23 cellular contexts compared by ENCODE assay signal in the genomic region with DNA sequence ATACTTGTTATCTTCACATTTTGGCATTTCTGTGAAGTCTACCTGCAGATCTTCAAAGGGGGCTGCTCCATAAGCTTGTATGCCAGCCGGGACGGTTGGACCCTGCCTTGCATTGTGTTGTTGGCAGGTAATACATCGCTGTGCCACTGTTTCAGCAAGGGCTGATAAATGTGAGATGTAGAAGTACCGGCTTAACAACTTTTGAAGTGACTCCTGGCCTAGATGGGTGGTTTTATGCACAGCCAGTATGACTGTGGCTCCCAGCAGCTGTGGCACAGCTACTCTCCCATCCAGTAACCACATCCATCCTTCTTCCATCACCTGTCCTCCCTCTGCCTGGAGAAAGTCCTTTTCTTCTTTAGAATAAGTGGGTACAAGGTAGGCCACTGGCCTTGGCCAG. TPM values are rescaled to one million over a fixed set of nuclear protein-coding genes. Genes with fewer than 3 reads are reported as not detected.
DNase-seq lines count a peak whose midpoint lies in the region; ATAC-seq and TF ChIP-seq lines count a peak whose summit lies in the region.
"Had no signal": no experiment of that assay in that cellular context is flagged by ENCODE, and none has a peak within 500 bp of the region (broad histone marks: within the 10 kb centered on the region; RNA-seq: fewer than 3 reads in every experiment).

No MANE protein-coding gene starts in this region.

- H3K27ac ChIP-seq in BLaER1 (no peak overlapping the region), endodermal cell (ENCODE audit: low read depth, low read length) (no peak overlapping the region), subcutaneous abdominal adipose tissue (ENCODE audit: low read depth, low read length) (no peak overlapping the region)
- H3K27ac ChIP-seq in CD4-positive, CD25-positive, alpha-beta regulatory T cell (ENCODE audit: insufficient read depth, low read length, poor library complexity, severe bottlenecking): no peak overlapping the region
- H3K27ac ChIP-seq: A549, C4-2B had no signal

- DNase-seq in CD4-positive, CD25-positive, alpha-beta regulatory T cell: no peak
- DNase-seq in endodermal cell (no peak), cerebellum (ENCODE audit: low spot score) (no peak), ureter (ENCODE audit: low spot score) (no peak), erythroblast (lab: John Stamatoyannopoulos, UW) (no peak)
- DNase-seq: 8988T; ACHN; AML-193; BE2C; Calu3; CD4-positive, alpha-beta T cell; COR-L47; DMS53; DMS79 treated with DMSO at 0.1 percent for 48 hours; GF-D8; H9 had no signal

- no peaks in the 10 kb centered on the region for H4K20me1 ChIP-seq in BLaER1

- no peak for TF ChIP-seq CTCF in endodermal cell (conservative IDR thresholded peaks at IDR 0.05)

- H3K27me3 ChIP-seq in BLaER1 (no peaks in the 10 kb centered on the region), endodermal cell (ENCODE audit: control insufficient read depth, insufficient read depth, low read length, poor library complexity, severe bottlenecking) (no peaks in the 10 kb centered on the region), subcutaneous abdominal adipose tissue (ENCODE audit: control insufficient read depth in 5 of 5, insufficient read depth in 4 of 5, low read length in 5 of 5) (no peaks in the 10 kb centered on the region)
- no peaks in the 10 kb centered on the region for H3K27me3 ChIP-seq in CD4-positive, CD25-positive, alpha-beta regulatory T cell (ENCODE audit: control insufficient read depth, insufficient read depth, low read length)
- H3K27me3 ChIP-seq: BE2C had no signal

- H3K9me3 Mint-ChIP-seq in CD4-positive, CD25-positive, alpha-beta regulatory T cell: peaks cover 0 to 93% (median 47%) of the 10 kb centered on the region in 7 donors
- peaks cover 97% of the 10 kb centered on the region for H3K9me3 Mint-ChIP-seq in endodermal cell

- no peak overlapping the region for H3K27ac Mint-ChIP-seq in CD4-positive, CD25-positive, alpha-beta regulatory T cell
- no peak overlapping the region for H3K27ac Mint-ChIP-seq in endodermal cell
- H3K27ac Mint-ChIP-seq: CD4-positive, alpha-beta T cell; GM23338; H9 had no signal

- 92 to 100% methylated on average over 3 to 4 of the region's 4 CpGs for WGBS in endodermal cell (ENCODE audit: insufficient coverage in 1 of 2, insufficient read length in 1 of 2), 2 experiments

- ATAC-seq in CD4-positive, CD25-positive, alpha-beta regulatory T cell (ENCODE audit: low read depth in 2 of 2): no peak
- ATAC-seq: A549, GM23338, HCT116 had no signal

- H3K9ac ChIP-seq in BLaER1 (no peak overlapping the region), endodermal cell (ENCODE audit: extremely low read depth, low read length, poor library complexity, severe bottlenecking) (no peak overlapping the region), subcutaneous abdominal adipose tissue (ENCODE audit: low read length in 5 of 5) (no peak overlapping the region)

- no peaks in the 10 kb centered on the region for H3K27me3 Mint-ChIP-seq in CD4-positive, CD25-positive, alpha-beta regulatory T cell
- no peaks in the 10 kb centered on the region for H3K27me3 Mint-ChIP-seq in endodermal cell (ENCODE audit: insufficient read depth)
- H3K27me3 Mint-ChIP-seq: CD4-positive, alpha-beta T cell had no signal

- H3K36me3 ChIP-seq in BLaER1 (peaks cover 100% of the 10 kb centered on the region), endodermal cell (ENCODE audit: control insufficient read depth, insufficient read depth, low read length) (peaks cover 80% of the 10 kb centered on the region), subcutaneous abdominal adipose tissue (ENCODE audit: control insufficient read depth in 5 of 5, insufficient read depth in 5 of 5, low read length in 5 of 5) (peaks cover 30 to 74% (median 41%) of the 10 kb centered on the region in 5 donors)
- peaks cover 75% of the 10 kb centered on the region for H3K36me3 ChIP-seq in CD4-positive, CD25-positive, alpha-beta regulatory T cell (ENCODE audit: control insufficient read depth, insufficient read depth, low read length)

- peaks cover 77% of the 10 kb centered on the region for H3K36me3 Mint-ChIP-seq in CD4-positive, CD25-positive, alpha-beta regulatory T cell
- peaks cover 91% of the 10 kb centered on the region for H3K36me3 Mint-ChIP-seq in endodermal cell (ENCODE audit: low read depth)

- no peak overlapping the region for H3K4me2 ChIP-seq in BLaER1
- H3K4me2 ChIP-seq: A549, GM23338 had no signal

- no peak for TF ChIP-seq POLR2A in erythroblast (IDR thresholded peaks at IDR 0.05; ENCODE audit: low read length)

- no peak overlapping the region for H3K4me3 Mint-ChIP-seq in CD4-positive, CD25-positive, alpha-beta regulatory T cell
- H3K4me3 Mint-ChIP-seq in endodermal cell: no peak overlapping the region
- H3K4me3 Mint-ChIP-seq: CD4-positive, alpha-beta T cell; GM23338; H9 had no signal

- peaks cover 100% of the 10 kb centered on the region for H3K9me3 ChIP-seq in BLaER1
- H3K9me3 ChIP-seq in CD4-positive, CD25-positive, alpha-beta regulatory T cell (ENCODE audit: control insufficient read depth in 2 of 2, low read length in 2 of 2): peaks cover 78 to 93% of the 10 kb centered on the region in 2 experiments
- peaks cover 86% of the 10 kb centered on the region for H3K9me3 ChIP-seq in endodermal cell (ENCODE audit: control insufficient read depth, low read length)
- peaks cover 72 to 91% (median 83%) of the 10 kb centered on the region in 5 donors for H3K9me3 ChIP-seq in subcutaneous abdominal adipose tissue (ENCODE audit: control insufficient read depth in 5 of 5, low read length in 5 of 5)

- H3K4me1 Mint-ChIP-seq in CD4-positive, CD25-positive, alpha-beta regulatory T cell: peaks cover 0 to 3% (median 1%) of the 10 kb centered on the region in 4 donors
- H3K4me1 Mint-ChIP-seq in endodermal cell: no peaks in the 10 kb centered on the region
- H3K4me1 Mint-ChIP-seq: GM23338, H9 had no signal

- no peaks in the 10 kb centered on the region for H3K4me1 ChIP-seq in BLaER1
- no peaks in the 10 kb centered on the region for H3K4me1 ChIP-seq in CD4-positive, CD25-positive, alpha-beta regulatory T cell (ENCODE audit: control insufficient read depth, insufficient read depth, low read length, poor library complexity, severe bottlenecking)
- no peaks in the 10 kb centered on the region for H3K4me1 ChIP-seq in endodermal cell (ENCODE audit: control insufficient read depth, insufficient read depth, low read length)
- no peaks in the 10 kb centered on the region for H3K4me1 ChIP-seq in subcutaneous abdominal adipose tissue (ENCODE audit: control insufficient read depth in 5 of 5, insufficient read depth in 5 of 5, low read length in 5 of 5)
- H3K4me1 ChIP-seq: A549, BE2C had no signal

- H3K4me3 ChIP-seq in BLaER1: peak overlapping the region; percentile 55; the same call in 1 of the 2 replicates
- peak overlapping the region; percentile 5 for H3K4me3 ChIP-seq in CD4-positive, CD25-positive, alpha-beta regulatory T cell (ENCODE audit: low read depth, low read length)
- H3K4me3 ChIP-seq in endodermal cell (ENCODE audit: low read length): peak overlapping the region; percentile 66
- H3K4me3 ChIP-seq in subcutaneous abdominal adipose tissue (ENCODE audit: low read depth in 1 of 5, low read length in 5 of 5): peak overlapping the region; percentile 27 to 51 (median 48)
- H3K4me3 ChIP-seq: A549, GM23338 had no signal

RNA-seq across cellular contexts. Expression of gene ZNF700, which starts 19.7 kb away (rescaled TPM):
- 17.1 TPM for total RNA-seq in CD4-positive, CD25-positive, alpha-beta regulatory T cell
- 1 to 10 TPM; 3.6 to 5.1 (median 4.3) TPM for polyA plus RNA-seq in CD4-positive, CD25-positive, alpha-beta regulatory T cell
- 10 to 100 TPM; 11.6 to 19.2 TPM for total RNA-seq in endodermal cell
- polyA plus RNA-seq in endodermal cell (2013, experiment 1 of 2): 10.0 TPM
- polyA plus RNA-seq in endodermal cell (2013, experiment 2 of 2): 10.7 TPM
- total RNA-seq in cerebellum: 16.6 TPM
- total RNA-seq in ureter: 27.0 TPM

RNA-seq across cellular contexts. Expression of gene ZNF763, which starts 20.2 kb away (rescaled TPM):
- 3.2 TPM for total RNA-seq in CD4-positive, CD25-positive, alpha-beta regulatory T cell
- polyA plus RNA-seq in CD4-positive, CD25-positive, alpha-beta regulatory T cell: 1 to 10 TPM; 1.9 to 3.0 (median 2.5) TPM
- 1 to 10 TPM; 4.4 to 5.0 TPM for total RNA-seq in endodermal cell
- 2.4 TPM for polyA plus RNA-seq in endodermal cell (2013, experiment 1 of 2)
- polyA plus RNA-seq in endodermal cell (2013, experiment 2 of 2): 2.1 TPM
- 6.0 TPM for total RNA-seq in cerebellum
- total RNA-seq in ureter: 8.7 TPM
- total RNA-seq: Daoy had no signal
- polyA plus RNA-seq: A549 had no signal

RNA-seq across cellular contexts. Expression of gene ZNF69, which starts 57.1 kb away (rescaled TPM):
- 2.0 TPM for total RNA-seq in CD4-positive, CD25-positive, alpha-beta regulatory T cell
- polyA plus RNA-seq in CD4-positive, CD25-positive, alpha-beta regulatory T cell: 1 to 10 TPM in 2 of 4 donors, under 1 TPM in 2; 0.86 to 2.6 (median 1.5) TPM
- 10 to 100 TPM; 24.6 to 28.8 TPM for total RNA-seq in endodermal cell
- 15.9 TPM for polyA plus RNA-seq in endodermal cell (2013, experiment 1 of 2)
- 15.6 TPM for polyA plus RNA-seq in endodermal cell (2013, experiment 2 of 2)
- total RNA-seq in cerebellum: 31.5 TPM
- 17.9 TPM for total RNA-seq in ureter
- polyA plus RNA-seq: A549 had no signal

Comparison
In these comparisons a context has a peak if more than half of its experiments do, and no peak if none do; other contexts are left out.
1. H3K4me3 ChIP-seq: peak in every context shown above with its lines; median percentile 66 in endodermal cell; 55 in BLaER1; 48 in subcutaneous abdominal adipose tissue; 5 in CD4-positive, CD25-positive, alpha-beta regulatory T cell.